Comparison of ENCODE assay signal across 16 cellular contexts in the genomic region with DNA sequence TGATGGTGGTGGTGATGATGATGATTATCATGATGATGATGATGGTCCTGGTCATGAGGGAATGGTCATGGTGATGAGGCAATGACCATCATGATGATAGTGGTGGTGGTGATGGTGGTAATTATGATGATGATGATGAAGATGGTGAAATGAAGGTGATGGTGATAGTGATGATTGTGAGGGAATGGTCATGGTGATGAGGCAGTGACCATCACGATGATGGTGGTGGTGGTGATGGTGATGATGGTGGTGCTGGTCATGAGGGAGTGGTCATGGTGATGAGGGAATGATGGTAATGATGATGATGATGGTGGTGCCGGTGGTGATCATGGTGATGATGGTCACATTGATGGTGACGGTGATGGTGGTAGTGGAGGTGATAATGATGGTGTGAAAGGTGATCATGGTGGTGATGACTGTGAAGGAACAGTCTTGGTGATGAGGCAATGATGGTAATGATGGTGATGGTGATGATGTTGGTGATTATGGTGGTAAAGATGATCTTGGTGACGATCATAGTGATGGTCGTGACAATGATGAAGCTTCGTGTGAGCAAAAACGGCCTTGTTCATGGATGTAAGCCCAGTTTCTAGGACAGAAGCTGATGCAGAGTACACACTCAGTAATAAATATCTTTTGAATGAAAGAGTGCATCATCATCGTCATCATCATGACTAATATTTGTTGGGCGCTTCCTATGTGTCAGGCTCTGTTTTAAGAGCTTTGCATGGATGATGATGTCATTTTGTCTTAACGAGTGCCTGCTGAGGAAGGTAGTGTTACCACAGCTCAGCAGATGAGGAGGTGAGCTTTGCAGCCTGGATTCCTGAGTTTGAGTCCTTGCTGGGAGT. TPM values are rescaled to one million over a fixed set of nuclear protein-coding genes. Genes with fewer than 3 reads are reported as not detected.
DNase-seq lines count a peak whose midpoint lies in the region; ATAC-seq, FAIRE-seq and TF ChIP-seq lines count a peak whose summit lies in the region.
"Had no signal": no experiment of that assay in that cellular context is flagged by ENCODE, and none has a peak within 500 bp of the region (broad histone marks: within the 10 kb centered on the region; RNA-seq: fewer than 3 reads in every experiment).

No MANE protein-coding gene starts in this region.

- H3F3A ChIP-seq in PC-3 (ENCODE audit: low read length, unreplicated experiment) = no peaks in the 10 kb centered on the region

- in situ Hi-C loops in HepG2 (cut with HindIII; ENCODE audit: extremely low pct_ligation_motif_present, low pct_unique_long_range_greater_than_20kb) = loop anchor here (5.0 kb wide), 1 partner anchor 88 kb away; a partner anchor contains a TSS

- H3K9ac ChIP-seq in HepG2 (ENCODE audit: insufficient read depth, low read depth, low read length) = no peak overlapping the region
- no peak overlapping the region for H3K9ac ChIP-seq in PC-3 (ENCODE audit: low read length)
- H3K9ac ChIP-seq: BLaER1 treated with 17β-estradiol and CSF1 and Interleukin-3, amounts not matched to agents 10 nM and 100 nM had no signal

- FAIRE-seq in HepG2 (lab: Jason Lieb, UNC) = no peak
- peak; percentile 99 for FAIRE-seq in urothelium cell line (lab: Jason Lieb, UNC)

- no peak for TF ChIP-seq EP300 in HepG2 (IDR thresholded peaks at IDR 0.05; ENCODE audit: low read depth in 2 of 2, low read length in 2 of 2)
- no peak for TF ChIP-seq EP300 in HepG2 (CRISPR knock-in tag; IDR thresholded peaks at IDR 0.05; ENCODE audit: borderline replicate concordance)

- no TSS peak for BruUV-seq in HepG2 (replicated peaks; lab: Mats Ljungman, UMichigan)
- BruUV-seq in PC-3 (replicated peaks; lab: Mats Ljungman, UMichigan) = no TSS peak

- H3K27ac ChIP-seq in HepG2 (ENCODE audit: extremely low read length, insufficient read depth, low read length) (no peak overlapping the region), right lobe of liver (no peak overlapping the region), PC-3 (ENCODE audit: low read length) (peak overlapping the region; percentile 54), lower lobe of right lung (no peak overlapping the region)
- H3K27ac ChIP-seq: BLaER1 treated with 17β-estradiol and CSF1 and Interleukin-3, amounts not matched to agents 10 nM and 100 nM; body of pancreas; left ventricle myocardium inferior had no signal

- H3K4me3 ChIP-seq in HepG2 (replicated peaks in 1 of 3; ENCODE audit: insufficient read depth in 1 of 3, low read depth in 2 of 3, low read length in 3 of 3) = no peak overlapping the region
- H3K4me3 ChIP-seq in right lobe of liver = no peak overlapping the region
- H3K4me3 ChIP-seq in PC-3 (ENCODE audit: low read length) = no peak overlapping the region
- no peak overlapping the region for H3K4me3 ChIP-seq in lower lobe of right lung
- H3K4me3 ChIP-seq: BLaER1 treated with 17β-estradiol and CSF1 and Interleukin-3, amounts not matched to agents 10 nM and 100 nM; body of pancreas; left ventricle myocardium inferior had no signal

- no peak for TF ChIP-seq RAD21 in HepG2 (CRISPR knock-in tag; IDR thresholded peaks at IDR 0.05)

- TF ChIP-seq POLR2A in HepG2 (IDR thresholded peaks at IDR 0.05; ENCODE audit: insufficient read depth in 1 of 2, low read depth in 2 of 2, low read length in 2 of 2) = no peak
- TF ChIP-seq POLR2A in right lobe of liver (IDR thresholded peaks at IDR 0.05) = no peak

- H4K20me1 ChIP-seq in HepG2 (ENCODE audit: insufficient read depth, low read length) (no peaks in the 10 kb centered on the region), PC-3 (ENCODE audit: low read length) (no peaks in the 10 kb centered on the region)
- H4K20me1 ChIP-seq: BLaER1 treated with 17β-estradiol and CSF1 and Interleukin-3, amounts not matched to agents 10 nM and 100 nM had no signal

- no peaks in the 10 kb centered on the region for H3K9me3 ChIP-seq in HepG2 (ENCODE audit: low read length)
- H3K9me3 ChIP-seq in right lobe of liver = no peaks in the 10 kb centered on the region
- no peaks in the 10 kb centered on the region for H3K9me3 ChIP-seq in PC-3 (ENCODE audit: low read length)
- no peaks in the 10 kb centered on the region for H3K9me3 ChIP-seq in lower lobe of right lung
- H3K9me3 ChIP-seq: BLaER1 treated with 17β-estradiol and CSF1 and Interleukin-3, amounts not matched to agents 10 nM and 100 nM; body of pancreas; left ventricle myocardium inferior had no signal

- TF ChIP-seq CTCF in HepG2 (CRISPR knock-in tag; IDR thresholded peaks at IDR 0.05) (no peak), right lobe of liver (IDR thresholded peaks at IDR 0.05) (no peak), PC-3 (conservative IDR thresholded peaks at IDR 0.05; ENCODE audit: low read depth, low read length) (no peak), lower lobe of right lung (IDR thresholded peaks at IDR 0.05) (no peak)

- H3K79me2 ChIP-seq in HepG2 (ENCODE audit: insufficient read depth, low read length) (no peaks in the 10 kb centered on the region), PC-3 (ENCODE audit: low read length) (no peaks in the 10 kb centered on the region)

- no peak overlapping the region for H2AFZ ChIP-seq in HepG2 (ENCODE audit: low read length)
- no peak overlapping the region for H2AFZ ChIP-seq in PC-3 (ENCODE audit: low read length)

- CTCF ChIA-PET in HepG2 (lab: Yijun Ruan, JAX; ENCODE audit: low intra/inter-chr PET ratio, low total read pairs) = no interaction called here
- CTCF ChIA-PET in PC-3 (lab: Charles Lee) = interaction anchor here (0.5 to 1.0 kb wide), 3 partner anchors 63 to 113 kb away, joined by 4 read pairs; no protein-coding TSS in a partner anchor

- ATAC-seq in HepG2 = no peak
- no peak for ATAC-seq in right lobe of liver
- peak; percentile 43 for ATAC-seq in PC-3
- ATAC-seq in esophagus mucosa = peak; percentile 48
- ATAC-seq in GM19455 (IDR thresholded peaks at IDR 0.05; ENCODE audit: unreplicated experiment) = no peak
- ATAC-seq in lower lobe of right lung = no peak
- ATAC-seq: body of pancreas had no signal

- intact Hi-C loops in HepG2 (cut with micrococcal nuclease; ENCODE audit: unreplicated experiment) (loop anchor here (1.0 to 10.0 kb wide), 2 partner anchors 65 to 116 kb away; a partner anchor contains a TSS), right lobe of liver (cut with DNase I) (loop anchor here (5.0 kb wide), 2 partner anchors 88 to 113 kb away; a partner anchor contains a TSS), PC-3 (cut with micrococcal nuclease) (no loop called here), cardiac septum (cut with DNase I) (loop anchor here (5.0 kb wide), 1 partner anchor 63 kb away; a partner anchor contains a TSS), lower lobe of right lung (cut with DNase I) (no loop called here)

- H3K36me3 ChIP-seq in HepG2 (replicated peaks in 1 of 2; ENCODE audit: control insufficient read depth in 1 of 2, insufficient read depth in 2 of 2, low read length in 2 of 2) (no peaks in the 10 kb centered on the region), right lobe of liver (no peaks in the 10 kb centered on the region), PC-3 (ENCODE audit: low read depth, low read length) (no peaks in the 10 kb centered on the region), lower lobe of right lung (no peaks in the 10 kb centered on the region)
- H3K36me3 ChIP-seq: BLaER1 treated with 17β-estradiol and CSF1 and Interleukin-3, amounts not matched to agents 10 nM and 100 nM; left ventricle myocardium inferior had no signal

- H3K27me3 ChIP-seq in HepG2 (ENCODE audit: control insufficient read depth in 1 of 2, insufficient read depth in 2 of 2, low read length in 2 of 2) = peaks cover 0 to 5% of the 10 kb centered on the region in 2 experiments; a peak in 4 of 5 replicates
- H3K27me3 ChIP-seq in right lobe of liver = no peaks in the 10 kb centered on the region
- no peaks in the 10 kb centered on the region for H3K27me3 ChIP-seq in PC-3 (ENCODE audit: low read length)
- H3K27me3 ChIP-seq in lower lobe of right lung (ENCODE audit: low read depth) = no peaks in the 10 kb centered on the region
- H3K27me3 ChIP-seq: BLaER1 treated with 17β-estradiol and CSF1 and Interleukin-3, amounts not matched to agents 10 nM and 100 nM had no signal

- H3K4me2 ChIP-seq in HepG2 (ENCODE audit: low read depth, low read length) (no peak overlapping the region), PC-3 (ENCODE audit: low read length) (no peak overlapping the region)
- H3K4me2 ChIP-seq: BLaER1 treated with 17β-estradiol and CSF1 and Interleukin-3, amounts not matched to agents 10 nM and 100 nM had no signal

- H3K4me1 ChIP-seq in HepG2 (ENCODE audit: insufficient read depth, low read length) = peaks cover 4% of the 10 kb centered on the region; the same call in 1 of the 2 replicates
- no peaks in the 10 kb centered on the region for H3K4me1 ChIP-seq in right lobe of liver
- H3K4me1 ChIP-seq in PC-3 (ENCODE audit: insufficient read depth, low read length) = peaks cover 8% of the 10 kb centered on the region; the same call in 1 of the 2 replicates
- H3K4me1 ChIP-seq in lower lobe of right lung = peaks cover 4% of the 10 kb centered on the region

- POLR2A ChIA-PET in HepG2 (lab: Yijun Ruan, JAX) (interaction anchor here (0.9 kb wide), 1 partner anchor 79 kb away, joined by 3 read pairs; no protein-coding TSS in a partner anchor), PC-3 (lab: Charles Lee; ENCODE audit: unreplicated experiment) (interaction anchor here (0.6 kb wide), 4 partner anchors 41 to 75 kb away, joined by 3 to 15 read pairs (median 4); a partner anchor contains a TSS)

- WGBS in HepG2 (ENCODE audit: low lambda C conversion rate) = 32% methylated on average over 10 of the region's 10 CpGs
- 84% methylated on average over 8 of the region's 10 CpGs for WGBS in right lobe of liver (ENCODE audit: insufficient coverage, low coverage, low lambda C conversion rate, missing lambda C conversion rate)

- DNase-seq in HepG2 (ENCODE audit: low spot score) = peak; percentile 11
- no peak for DNase-seq in right lobe of liver
- DNase-seq in PC-3 = peak; percentile 87
- peak; percentile 44 for DNase-seq in urothelium cell line (ENCODE audit: low spot score)
- DNase-seq in cardiac septum (ENCODE audit: low spot score) = no peak
- DNase-seq in lower lobe of right lung = no peak
- DNase-seq: activated T-cell treated with anti-CD3 and anti-CD28 coated beads for 4 hours, body of pancreas, left ventricle myocardium inferior, nucleus accumbens, T-helper 9 cell had no signal

- H3K9me2 ChIP-seq in PC-3 (replicated peaks; ENCODE audit: low read length) = peaks cover 3% of the 10 kb centered on the region; the same call in 1 of the 2 replicates

RNA-seq across cellular contexts. Expression of a gene that starts 17.2 kb away (rescaled TPM):
- total RNA-seq in HepG2 (2016; rRNA removed; fragmentation: Illumina TruSeq; extraction: Trizol) (0.24 and 0.45 TPM in 2 replicates), right lobe of liver (not detected), PC-3 (2014; rRNA removed) (not detected in 2 replicates), esophagus mucosa (not detected), cardiac septum (2.0 TPM), lower lobe of right lung (not detected)
- not detected in 2 replicates for total RNA-seq in HepG2 (2016; cell fraction: cytosol; rRNA removed; fragmentation: Illumina TruSeq; extraction: Trizol; ENCODE audit: low read depth)
- not detected in 2 replicates for total RNA-seq in HepG2 (2016; cell fraction: insoluble cytoplasmic fraction; rRNA removed; fragmentation: Illumina TruSeq; extraction: Trizol)
- 0.22 and 0.28 TPM in 2 replicates for total RNA-seq in HepG2 (2016; cell fraction: membrane; rRNA removed; fragmentation: Illumina TruSeq; extraction: Trizol)
- not detected in 2 replicates for total RNA-seq in HepG2 (2016; cell fraction: nucleus; rRNA removed; fragmentation: Illumina TruSeq; extraction: Trizol)
- 0.14 TPM in 1 of 2 replicates, not detected in the other for polyA plus RNA-seq in HepG2 (2011; rRNA removed)
- 0.13 and 0.16 TPM in 2 replicates for polyA plus RNA-seq in HepG2 (2011; cell fraction: cytosol; rRNA removed)
- 1.0 and 1.3 TPM in 2 replicates for polyA plus RNA-seq in HepG2 (2011; cell fraction: nucleus; rRNA removed)
- 0.25 and 0.45 TPM in 2 replicates for polyA plus RNA-seq in HepG2 (2012)
- polyA plus RNA-seq in HepG2 (2016; cell fraction: cytosol; fragmentation: Illumina TruSeq; extraction: Trizol; ENCODE audit: low read depth) = not detected in 2 replicates
- polyA plus RNA-seq in HepG2 (2016; cell fraction: insoluble cytoplasmic fraction; fragmentation: Illumina TruSeq; extraction: Trizol; ENCODE audit: low read depth) = 0.22 and 0.32 TPM in 2 replicates
- polyA plus RNA-seq in HepG2 (2016; cell fraction: membrane; fragmentation: Illumina TruSeq; extraction: Trizol; ENCODE audit: low read depth) = not detected in 2 replicates
- polyA plus RNA-seq in HepG2 (2016; cell fraction: nucleus; fragmentation: Illumina TruSeq; extraction: Trizol; ENCODE audit: insufficient read depth, low read depth) = not detected in 2 replicates
- 0.54 TPM in 1 of 2 replicates, not detected in the other for polyA minus RNA-seq in HepG2 (2011; rRNA and poly(A)+ RNA removed; ENCODE audit: low replicate concordance)
- 0.59 and 0.79 TPM in 2 replicates for polyA minus RNA-seq in HepG2 (2011; cell fraction: cytosol; rRNA and poly(A)+ RNA removed)
- polyA minus RNA-seq in HepG2 (2011; cell fraction: nucleus; rRNA and poly(A)+ RNA removed) = not detected in 2 replicates
- total RNA-seq: body of pancreas, subcutaneous adipose tissue had no signal
- polyA plus RNA-seq: esophagus had no signal

RNA-seq across cellular contexts. Expression of a gene that starts 25.7 kb away (rescaled TPM):
- 0.46 and 0.66 TPM in 2 replicates for total RNA-seq in HepG2 (2016; rRNA removed; fragmentation: Illumina TruSeq; extraction: Trizol)
- not detected in 2 replicates for total RNA-seq in HepG2 (2016; cell fraction: cytosol; rRNA removed; fragmentation: Illumina TruSeq; extraction: Trizol; ENCODE audit: low read depth)
- 0.24 and 0.35 TPM in 2 replicates for total RNA-seq in HepG2 (2016; cell fraction: insoluble cytoplasmic fraction; rRNA removed; fragmentation: Illumina TruSeq; extraction: Trizol)
- 0.19 and 0.24 TPM in 2 replicates for total RNA-seq in HepG2 (2016; cell fraction: membrane; rRNA removed; fragmentation: Illumina TruSeq; extraction: Trizol)
- total RNA-seq in HepG2 (2016; cell fraction: nucleus; rRNA removed; fragmentation: Illumina TruSeq; extraction: Trizol) = 0.38 and 0.62 TPM in 2 replicates
- 0.77 and 1.5 TPM in 2 replicates for polyA plus RNA-seq in HepG2 (2011; rRNA removed)
- polyA plus RNA-seq in HepG2 (2011; cell fraction: cytosol; rRNA removed) = 1.0 and 1.4 TPM in 2 replicates
- polyA plus RNA-seq in HepG2 (2011; cell fraction: nucleus; rRNA removed) = 2.0 and 3.1 TPM in 2 replicates
- 0.91 and 2.0 TPM in 2 replicates for polyA plus RNA-seq in HepG2 (2012)
- polyA plus RNA-seq in HepG2 (2016; cell fraction: cytosol; fragmentation: Illumina TruSeq; extraction: Trizol; ENCODE audit: low read depth) = not detected in 2 replicates
- 0.19 TPM in 1 of 2 replicates, not detected in the other for polyA plus RNA-seq in HepG2 (2016; cell fraction: insoluble cytoplasmic fraction; fragmentation: Illumina TruSeq; extraction: Trizol; ENCODE audit: low read depth)
- 0.13 TPM in 1 of 2 replicates, not detected in the other for polyA plus RNA-seq in HepG2 (2016; cell fraction: membrane; fragmentation: Illumina TruSeq; extraction: Trizol; ENCODE audit: low read depth)
- 0.81 and 0.96 TPM in 2 replicates for polyA plus RNA-seq in HepG2 (2016; cell fraction: nucleus; fragmentation: Illumina TruSeq; extraction: Trizol; ENCODE audit: insufficient read depth, low read depth)
- polyA minus RNA-seq in HepG2 (2011; rRNA and poly(A)+ RNA removed; ENCODE audit: low replicate concordance) = 1.2 TPM in 1 of 2 replicates, not detected in the other
- 0.53 TPM in 1 of 2 replicates, not detected in the other for polyA minus RNA-seq in HepG2 (2011; cell fraction: cytosol; rRNA and poly(A)+ RNA removed)
- 0.37 and 0.52 TPM in 2 replicates for polyA minus RNA-seq in HepG2 (2011; cell fraction: nucleus; rRNA and poly(A)+ RNA removed)
- total RNA-seq in right lobe of liver = under 1 TPM in 2 of 6 experiments, not detected in 4; 0.33 to 0.56 TPM
- total RNA-seq in PC-3 (2014; rRNA removed) = 0.46 TPM in 1 of 2 replicates, not detected in the other
- total RNA-seq in esophagus mucosa = 0.80 TPM
- 6.7 TPM for total RNA-seq in cardiac septum
- 0.80 TPM for total RNA-seq in lower lobe of right lung
- total RNA-seq: body of pancreas, subcutaneous adipose tissue had no signal

RNA-seq across cellular contexts. Expression of a gene that starts 31.4 kb away (rescaled TPM):
- total RNA-seq in HepG2 (2016; rRNA removed; fragmentation: Illumina TruSeq; extraction: Trizol) (not detected in 2 replicates), right lobe of liver (1 to 10 TPM in 4 of 6 experiments, under 1 TPM in 2; 0.35 to 1.6 (median 1.2) TPM), PC-3 (2014; rRNA removed) (0.17 TPM in 1 of 2 replicates, not detected in the other), esophagus mucosa (0.24 TPM), cardiac septum (7.7 TPM), lower lobe of right lung (4.7 TPM)
- total RNA-seq in HepG2 (2016; cell fraction: cytosol; rRNA removed; fragmentation: Illumina TruSeq; extraction: Trizol; ENCODE audit: low read depth) = not detected in 2 replicates
- not detected in 2 replicates for total RNA-seq in HepG2 (2016; cell fraction: insoluble cytoplasmic fraction; rRNA removed; fragmentation: Illumina TruSeq; extraction: Trizol)
- total RNA-seq in HepG2 (2016; cell fraction: membrane; rRNA removed; fragmentation: Illumina TruSeq; extraction: Trizol) = not detected in 2 replicates
- not detected in 2 replicates for total RNA-seq in HepG2 (2016; cell fraction: nucleus; rRNA removed; fragmentation: Illumina TruSeq; extraction: Trizol)
- polyA plus RNA-seq in HepG2 (2011; rRNA removed) = 0.03 TPM in 1 of 2 replicates, not detected in the other
- not detected in 2 replicates for polyA plus RNA-seq in HepG2 (2011; cell fraction: cytosol; rRNA removed)
- 0.10 and 0.61 TPM in 2 replicates for polyA plus RNA-seq in HepG2 (2011; cell fraction: nucleus; rRNA removed)
- polyA plus RNA-seq in HepG2 (2012) = 0.03 TPM in 1 of 2 replicates, not detected in the other
- not detected in 2 replicates for polyA plus RNA-seq in HepG2 (2016; cell fraction: cytosol; fragmentation: Illumina TruSeq; extraction: Trizol; ENCODE audit: low read depth)
- polyA plus RNA-seq in HepG2 (2016; cell fraction: insoluble cytoplasmic fraction; fragmentation: Illumina TruSeq; extraction: Trizol; ENCODE audit: low read depth) = not detected in 2 replicates
- polyA plus RNA-seq in HepG2 (2016; cell fraction: membrane; fragmentation: Illumina TruSeq; extraction: Trizol; ENCODE audit: low read depth) = not detected in 2 replicates
- polyA plus RNA-seq in HepG2 (2016; cell fraction: nucleus; fragmentation: Illumina TruSeq; extraction: Trizol; ENCODE audit: insufficient read depth, low read depth) = not detected in 2 replicates
- polyA minus RNA-seq in HepG2 (2011; rRNA and poly(A)+ RNA removed; ENCODE audit: low replicate concordance) = 0.04 and 0.14 TPM in 2 replicates
- not detected in 2 replicates for polyA minus RNA-seq in HepG2 (2011; cell fraction: cytosol; rRNA and poly(A)+ RNA removed)
- polyA minus RNA-seq in HepG2 (2011; cell fraction: nucleus; rRNA and poly(A)+ RNA removed) = 0.12 TPM in 1 of 2 replicates, not detected in the other

RNA-seq across cellular contexts. Expression of a gene that starts 34.7 kb away (rescaled TPM):
- total RNA-seq in HepG2 (2016; rRNA removed; fragmentation: Illumina TruSeq; extraction: Trizol) = 14.7 and 22.3 TPM in 2 replicates
- total RNA-seq in HepG2 (2016; cell fraction: cytosol; rRNA removed; fragmentation: Illumina TruSeq; extraction: Trizol; ENCODE audit: low read depth) = 15.7 and 17.4 TPM in 2 replicates
- total RNA-seq in HepG2 (2016; cell fraction: insoluble cytoplasmic fraction; rRNA removed; fragmentation: Illumina TruSeq; extraction: Trizol) = 14.8 and 26.5 TPM in 2 replicates
- total RNA-seq in HepG2 (2016; cell fraction: membrane; rRNA removed; fragmentation: Illumina TruSeq; extraction: Trizol) = 24.1 and 26.6 TPM in 2 replicates
- total RNA-seq in HepG2 (2016; cell fraction: nucleus; rRNA removed; fragmentation: Illumina TruSeq; extraction: Trizol) = 17.7 and 22.1 TPM in 2 replicates
- 20.7 and 24.7 TPM in 2 replicates for polyA plus RNA-seq in HepG2 (2011; rRNA removed)
- 17.5 and 24.6 TPM in 2 replicates for polyA plus RNA-seq in HepG2 (2011; cell fraction: cytosol; rRNA removed)
- 37.8 and 42.1 TPM in 2 replicates for polyA plus RNA-seq in HepG2 (2011; cell fraction: nucleus; rRNA removed)
- polyA plus RNA-seq in HepG2 (2012) = 19.0 and 25.8 TPM in 2 replicates
- polyA plus RNA-seq in HepG2 (2016; cell fraction: cytosol; fragmentation: Illumina TruSeq; extraction: Trizol; ENCODE audit: low read depth) = 18.4 and 22.8 TPM in 2 replicates
- polyA plus RNA-seq in HepG2 (2016; cell fraction: insoluble cytoplasmic fraction; fragmentation: Illumina TruSeq; extraction: Trizol; ENCODE audit: low read depth) = 16.4 and 17.1 TPM in 2 replicates
- polyA plus RNA-seq in HepG2 (2016; cell fraction: membrane; fragmentation: Illumina TruSeq; extraction: Trizol; ENCODE audit: low read depth) = 23.9 and 24.7 TPM in 2 replicates
- polyA plus RNA-seq in HepG2 (2016; cell fraction: nucleus; fragmentation: Illumina TruSeq; extraction: Trizol; ENCODE audit: insufficient read depth, low read depth) = 40.3 and 41.0 TPM in 2 replicates
- polyA minus RNA-seq in HepG2 (2011; rRNA and poly(A)+ RNA removed; ENCODE audit: low replicate concordance) = 4.3 and 11.1 TPM in 2 replicates
- 4.5 and 6.5 TPM in 2 replicates for polyA minus RNA-seq in HepG2 (2011; cell fraction: cytosol; rRNA and poly(A)+ RNA removed)
- polyA minus RNA-seq in HepG2 (2011; cell fraction: nucleus; rRNA and poly(A)+ RNA removed) = 3.2 and 5.3 TPM in 2 replicates
- total RNA-seq in right lobe of liver = 1 to 10 TPM; 2.5 to 6.0 (median 3.9) TPM
- total RNA-seq in PC-3 (2014; rRNA removed) = 17.5 and 21.0 TPM in 2 replicates
- 7.5 TPM for total RNA-seq in esophagus mucosa
- total RNA-seq in cardiac septum = 6.0 TPM
- 16.6 TPM for total RNA-seq in lower lobe of right lung

RNA-seq across cellular contexts. Expression of a gene that starts 43.3 kb away (rescaled TPM):
- total RNA-seq in HepG2 (2016; rRNA removed; fragmentation: Illumina TruSeq; extraction: Trizol) (1.00 and 1.2 TPM in 2 replicates), right lobe of liver (1 to 10 TPM; 3.4 to 9.2 (median 4.4) TPM), PC-3 (2014; rRNA removed) (11.8 and 24.2 TPM in 2 replicates), esophagus mucosa (3.7 TPM), cardiac septum (3.4 TPM), lower lobe of right lung (7.1 TPM)
- 0.53 and 0.91 TPM in 2 replicates for total RNA-seq in HepG2 (2016; cell fraction: cytosol; rRNA removed; fragmentation: Illumina TruSeq; extraction: Trizol; ENCODE audit: low read depth)
- 0.98 and 1.1 TPM in 2 replicates for total RNA-seq in HepG2 (2016; cell fraction: insoluble cytoplasmic fraction; rRNA removed; fragmentation: Illumina TruSeq; extraction: Trizol)
- 1.9 and 2.5 TPM in 2 replicates for total RNA-seq in HepG2 (2016; cell fraction: membrane; rRNA removed; fragmentation: Illumina TruSeq; extraction: Trizol)
- total RNA-seq in HepG2 (2016; cell fraction: nucleus; rRNA removed; fragmentation: Illumina TruSeq; extraction: Trizol) = 1.2 TPM in 2 replicates
- polyA plus RNA-seq in HepG2 (2011; rRNA removed) = 0.48 and 0.54 TPM in 2 replicates
- polyA plus RNA-seq in HepG2 (2011; cell fraction: cytosol; rRNA removed) = 0.19 and 0.56 TPM in 2 replicates
- polyA plus RNA-seq in HepG2 (2011; cell fraction: nucleus; rRNA removed) = 2.8 and 4.7 TPM in 2 replicates
- 1.7 and 1.9 TPM in 2 replicates for polyA plus RNA-seq in HepG2 (2012)
- polyA plus RNA-seq in HepG2 (2016; cell fraction: cytosol; fragmentation: Illumina TruSeq; extraction: Trizol; ENCODE audit: low read depth) = 0.40 and 0.47 TPM in 2 replicates
- 1.4 and 2.1 TPM in 2 replicates for polyA plus RNA-seq in HepG2 (2016; cell fraction: insoluble cytoplasmic fraction; fragmentation: Illumina TruSeq; extraction: Trizol; ENCODE audit: low read depth)
- polyA plus RNA-seq in HepG2 (2016; cell fraction: membrane; fragmentation: Illumina TruSeq; extraction: Trizol; ENCODE audit: low read depth) = 1.1 and 2.4 TPM in 2 replicates
- 2.5 and 2.7 TPM in 2 replicates for polyA plus RNA-seq in HepG2 (2016; cell fraction: nucleus; fragmentation: Illumina TruSeq; extraction: Trizol; ENCODE audit: insufficient read depth, low read depth)
- polyA minus RNA-seq in HepG2 (2011; rRNA and poly(A)+ RNA removed; ENCODE audit: low replicate concordance) = 0.75 and 2.3 TPM in 2 replicates
- 1.9 and 2.1 TPM in 2 replicates for polyA minus RNA-seq in HepG2 (2011; cell fraction: cytosol; rRNA and poly(A)+ RNA removed)
- polyA minus RNA-seq in HepG2 (2011; cell fraction: nucleus; rRNA and poly(A)+ RNA removed) = 0.62 and 1.8 TPM in 2 replicates

Comparison
In these comparisons a context has a peak if more than half of its experiments do, and no peak if none do; other contexts are left out.
1. DNase-seq: peak in HepG2 (single experiment), PC-3 (single experiment) and urothelium cell line (single experiment); none in right lobe of liver (0 of 3), cardiac septum (single experiment) and lower lobe of right lung (single experiment).
2. ATAC-seq: peak in PC-3 (single experiment) and esophagus mucosa (single experiment); none in HepG2 (single experiment), right lobe of liver (0 of 4), GM19455 (single experiment) and lower lobe of right lung (0 of 2).
3. intact Hi-C loops: an anchor here in HepG2 (1.0 to 10.0 kb wide), right lobe of liver (5.0 kb wide) and cardiac septum (5.0 kb wide); none called in PC-3 and lower lobe of right lung.